In genomic region chr6:50724381-50725124, GRCh38 we compare ENCODE assay signal across 19 cellular contexts. TPM values are rescaled to one million over a fixed set of nuclear protein-coding genes. Genes with fewer than 3 reads are reported as not detected.
A peak's percentile ranks its signal among the peaks of the same experiment; 100 is the strongest.
DNase-seq lines count a peak whose midpoint lies in the region; ATAC-seq and TF ChIP-seq lines count a peak whose summit lies in the region.
"Had no signal": no experiment of that assay in that cellular context is flagged by ENCODE, and none has a peak within 500 bp of the region (broad histone marks: within the 10 kb centered on the region; RNA-seq: fewer than 3 reads in every experiment).

No MANE protein-coding gene starts in this region.

- H3K27me3 Mint-ChIP-seq in activated T-cell treated with anti-CD3 and anti-CD28 coated beads, Interleukin-2, amount 50 U/mL, for 72 hours (ENCODE audit: low read depth), result peaks cover 49% of the 10 kb centered on the region
- H3K27me3 Mint-ChIP-seq in type B pancreatic cell, result peaks cover 99% of the 10 kb centered on the region

- H3K36me3 ChIP-seq in tibial nerve (no peaks in the 10 kb centered on the region), ascending aorta (no peaks in the 10 kb centered on the region)

- peaks cover 2 to 8% of the 10 kb centered on the region in 2 donors for H3K36me3 Mint-ChIP-seq in activated T-cell treated with anti-CD3 and anti-CD28 coated beads, Interleukin-2, amount 50 U/mL, for 72 hours (ENCODE audit: insufficient read depth in 2 of 2)
- H3K36me3 Mint-ChIP-seq in type B pancreatic cell, result no peaks in the 10 kb centered on the region

- H3K9me3 ChIP-seq in tibial nerve, result no peaks in the 10 kb centered on the region
- no peaks in the 10 kb centered on the region for H3K9me3 ChIP-seq in ascending aorta

- H3K4me1 ChIP-seq in tibial nerve (peaks cover 0 to 8% (median 0%) of the 10 kb centered on the region in 4 donors), ascending aorta (no peaks in the 10 kb centered on the region)

- H3K4me3 ChIP-seq in tibial nerve (no peak overlapping the region), ascending aorta (no peak overlapping the region)

- no peak for TF ChIP-seq POLR2A in tibial nerve (IDR thresholded peaks at IDR 0.05)

- ATAC-seq in activated T-cell treated with anti-CD3 and anti-CD28 coated beads, Interleukin-2, amount 50 U/mL, for 72 hours (replicated peaks in 1 of 2), result no peak
- ATAC-seq: left ventricle myocardium superior had no signal

- peaks cover 1% of the 10 kb centered on the region in 2 donors for H3K9me3 Mint-ChIP-seq in activated T-cell treated with anti-CD3 and anti-CD28 coated beads, Interleukin-2, amount 50 U/mL, for 72 hours
- peaks cover 11% of the 10 kb centered on the region for H3K9me3 Mint-ChIP-seq in type B pancreatic cell

- TF ChIP-seq EP300 in tibial nerve (IDR thresholded peaks at IDR 0.05), result no peak

- H3K4me3 Mint-ChIP-seq in activated T-cell treated with anti-CD3 and anti-CD28 coated beads, Interleukin-2, amount 50 U/mL, for 72 hours, result peak overlapping the region; percentile 18 to 50
- H3K4me3 Mint-ChIP-seq in type B pancreatic cell, result peak overlapping the region; percentile 59
- H3K4me3 Mint-ChIP-seq: activated naive CD4-positive, alpha-beta T cell treated with anti-CD3 and anti-CD28 coated beads for 36 hours had no signal

- H3K27me3 ChIP-seq in tibial nerve (peaks cover 0 to 43% of the 10 kb centered on the region in 2 donors), ascending aorta (no peaks in the 10 kb centered on the region)

- H3K27ac ChIP-seq in tibial nerve (no peak overlapping the region), ascending aorta (no peak overlapping the region)
- H3K27ac ChIP-seq: C4-2B had no signal

- WGBS in tibial nerve, 2 donors, result 3 to 5% methylated on average over 35 to 41 of the region's 43 CpGs

- no peak overlapping the region for H3K27ac Mint-ChIP-seq in activated T-cell treated with anti-CD3 and anti-CD28 coated beads, Interleukin-2, amount 50 U/mL, for 72 hours
- no peak overlapping the region for H3K27ac Mint-ChIP-seq in type B pancreatic cell
- H3K27ac Mint-ChIP-seq: activated naive CD4-positive, alpha-beta T cell treated with anti-CD3 and anti-CD28 coated beads for 36 hours had no signal

- peaks cover 5% of the 10 kb centered on the region for H3K4me1 Mint-ChIP-seq in activated T-cell treated with anti-CD3 and anti-CD28 coated beads, Interleukin-2, amount 50 U/mL, for 72 hours (ENCODE audit: low read depth)
- H3K4me1 Mint-ChIP-seq in type B pancreatic cell (ENCODE audit: unreplicated experiment), result no peaks in the 10 kb centered on the region

- intact Hi-C loops in ascending aorta (cut with DNase I), result no loop called here

- DNase-seq in activated T-cell treated with anti-CD3 and anti-CD28 coated beads, Interleukin-2, amount 50 U/mL, for 72 hours, result no peak
- no peak for DNase-seq in activated T-cell treated with anti-CD3 and anti-CD28 coated beads, Interleukin-2, amount 50 U/mL, for 48 hours
- DNase-seq in NCI-H128 (lab: John Stamatoyannopoulos, UW; ENCODE audit: unreplicated experiment), result peak; percentile 5
- DNase-seq in ecto neural progenitor cell (ENCODE audit: low spot score), result peak; percentile 56
- DNase-seq in type B pancreatic cell (ENCODE audit: extremely low spot score, unreplicated experiment), result no peak
- no peak for DNase-seq in GM10266 (ENCODE audit: extremely low spot score)
- no peak for DNase-seq in tibial nerve (ENCODE audit: low spot score in 2 of 2)
- DNase-seq in ascending aorta (ENCODE audit: low spot score in 2 of 2), result no peak
- DNase-seq: activated naive CD4-positive, alpha-beta T cell treated with anti-CD3 and anti-CD28 coated beads for 36 hours; central memory CD4-positive, alpha-beta T cell; left ventricle myocardium superior; NCI-H524; stimulated activated CD4-positive, alpha-beta T cell treated with anti-CD3 and anti-CD28 coated beads, Interleukin-1b, Interleukin-23, amount 100 ng/mL, for 48 hours had no signal

- TF ChIP-seq CTCF in type B pancreatic cell (conservative IDR thresholded peaks at IDR 0.05) (no peak), GM10266 (IDR thresholded peaks at IDR 0.05; ENCODE audit: control insufficient read depth, insufficient read depth, low read depth, missing control alignments) (no peak), tibial nerve (IDR thresholded peaks at IDR 0.05) (no peak), ascending aorta (IDR thresholded peaks at IDR 0.05) (no peak)

RNA-seq across cellular contexts. Expression of gene TFAP2D, which starts 11.2 kb away (rescaled TPM):
- total RNA-seq in activated T-cell treated with anti-CD3 and anti-CD28 coated beads, Interleukin-2, amount 50 U/mL, for 72 hours, result not detected
- total RNA-seq in type B pancreatic cell (ENCODE audit: low replicate concordance) (not detected in 2 replicates), tibial nerve (not detected), ascending aorta (not detected)
- total RNA-seq: activated CD8-positive, alpha-beta memory T cell treated with anti-CD3 and anti-CD28 coated beads for 36 hours; activated naive CD4-positive, alpha-beta T cell treated with anti-CD3 and anti-CD28 coated beads for 36 hours; G401; left ventricle myocardium superior; renal cortical epithelial cell; RPMI7951; ureter had no signal

Comparison
In these comparisons a context has a peak if more than half of its experiments do, and no peak if none do; other contexts are left out.
1. DNase-seq: peak in NCI-H128 (single experiment) and ecto neural progenitor cell (single experiment); none in activated T-cell treated with anti-CD3 and anti-CD28 coated beads, Interleukin-2, amount 50 U/mL, for 72 hours (0 of 2), activated T-cell treated with anti-CD3 and anti-CD28 coated beads, Interleukin-2, amount 50 U/mL, for 48 hours (0 of 2), type B pancreatic cell (single experiment), GM10266 (single experiment), tibial nerve (0 of 2) and ascending aorta (0 of 2).